Comparison of ENCODE assay signal across 7 cellular contexts in the genomic region with DNA sequence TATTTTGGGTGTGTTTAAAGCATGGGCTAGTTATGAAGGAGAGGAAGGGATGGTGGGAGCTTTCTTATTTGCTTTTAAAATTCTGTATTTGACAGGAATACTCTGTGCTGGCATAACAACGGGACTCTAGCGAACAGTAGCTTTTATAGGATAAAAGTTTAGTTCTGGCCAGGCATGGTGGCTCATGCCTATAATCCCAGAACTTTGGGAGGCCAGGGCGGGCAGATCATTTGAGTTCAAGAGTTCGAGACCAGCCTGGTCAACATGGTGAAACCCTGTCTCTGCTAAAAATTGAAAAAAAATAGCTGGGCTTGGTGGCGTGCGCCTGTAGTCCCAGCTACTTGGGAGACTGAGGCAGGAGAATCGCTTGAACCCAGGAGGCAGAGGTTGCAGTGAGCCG.
DNase-seq lines count a peak whose midpoint lies in the region; ATAC-seq and TF ChIP-seq lines count a peak whose summit lies in the region.
"Not testable (repeated sequence)": the region's sequence is repeated elsewhere in the genome, so short reads cannot be mapped to it uniquely, and the experiment has no call there.

No MANE protein-coding gene starts in this region.

- H3K79me2 ChIP-seq in PC-3 (ENCODE audit: low read length); trophoblast cell (ENCODE audit: control insufficient read depth, insufficient read depth, low read length, poor library complexity): not testable (repeated sequence)

- not testable (repeated sequence) for H3K9me3 ChIP-seq in PC-3 (ENCODE audit: low read length); ascending aorta; colonic mucosa; right atrium auricular region; trophoblast cell (ENCODE audit: insufficient read depth, low read depth, low read length); subcutaneous abdominal adipose tissue (ENCODE audit: control insufficient read depth in 5 of 5, low read length in 5 of 5); tibial artery

- not testable (repeated sequence) for H4K8ac ChIP-seq in trophoblast cell (ENCODE audit: low read depth, low read length)

- H4K20me1 ChIP-seq in PC-3 (ENCODE audit: low read length), result not testable (repeated sequence)

- not testable (repeated sequence) for H3K18ac ChIP-seq in trophoblast cell (ENCODE audit: low read length)

- WGBS in trophoblast cell (ENCODE audit: extremely low coverage, insufficient coverage, insufficient read length), result no CpG with 5 or more reads among the region's 8 CpGs

- not testable (repeated sequence) for H2AFZ ChIP-seq in PC-3 (ENCODE audit: low read length); trophoblast cell (ENCODE audit: insufficient read depth, low read length, poor library complexity)

- not testable (repeated sequence) for H3K27me3 ChIP-seq in PC-3 (ENCODE audit: low read length); ascending aorta; colonic mucosa; right atrium auricular region; trophoblast cell (ENCODE audit: insufficient read depth, low read length); subcutaneous abdominal adipose tissue (ENCODE audit: control insufficient read depth in 5 of 5, insufficient read depth in 4 of 5, low read length in 5 of 5); tibial artery

- H3K79me1 ChIP-seq in trophoblast cell (ENCODE audit: low read length), result not testable (repeated sequence)

- not testable (repeated sequence) for H3K4me3 ChIP-seq in PC-3 (ENCODE audit: low read length); ascending aorta; colonic mucosa; right atrium auricular region; trophoblast cell (ENCODE audit: low read depth, low read length); subcutaneous abdominal adipose tissue (ENCODE audit: low read depth in 1 of 5, low read length in 5 of 5); tibial artery

- H3K4me2 ChIP-seq in PC-3 (ENCODE audit: low read length); trophoblast cell (ENCODE audit: low read length): not testable (repeated sequence)

- not testable (repeated sequence) for H2AK5ac ChIP-seq in trophoblast cell (ENCODE audit: low read length)

- ATAC-seq in PC-3, result not testable (repeated sequence)

- peak overlapping the region; percentile 30 for H4K91ac ChIP-seq in trophoblast cell (ENCODE audit: low read depth, low read length)

- not testable (repeated sequence) for TF ChIP-seq CTCF in PC-3 (conservative IDR thresholded peaks at IDR 0.05; ENCODE audit: low read depth, low read length); ascending aorta (IDR thresholded peaks at IDR 0.05); colonic mucosa (IDR thresholded peaks at IDR 0.05); right atrium auricular region (IDR thresholded peaks at IDR 0.05); tibial artery (IDR thresholded peaks at IDR 0.05)

- BruUV-seq in PC-3 (replicated peaks; lab: Mats Ljungman, UMichigan), result not testable (repeated sequence)

- POLR2A ChIA-PET in PC-3 (lab: Charles Lee; ENCODE audit: unreplicated experiment), result not testable (repeated sequence)

- not testable (repeated sequence) for H2BK12ac ChIP-seq in trophoblast cell (ENCODE audit: low read length)

- H3K4me1 ChIP-seq in PC-3 (ENCODE audit: insufficient read depth, low read length), result peaks cover 29% of the 10 kb centered on the region
- H3K4me1 ChIP-seq in ascending aorta, result peaks cover 2 to 16% of the 10 kb centered on the region in 2 donors
- not testable (repeated sequence) for H3K4me1 ChIP-seq in colonic mucosa; right atrium auricular region; trophoblast cell (ENCODE audit: control insufficient read depth in 1 of 2, insufficient read depth in 2 of 2, low read length in 2 of 2)
- peaks cover 4 to 17% (median 13%) of the 10 kb centered on the region in 5 donors for H3K4me1 ChIP-seq in subcutaneous abdominal adipose tissue (ENCODE audit: control insufficient read depth in 5 of 5, insufficient read depth in 5 of 5, low read length in 5 of 5)
- peaks cover 0 to 28% (median 17%) of the 10 kb centered on the region in 4 donors for H3K4me1 ChIP-seq in tibial artery

- H3K9ac ChIP-seq in PC-3 (ENCODE audit: low read length); colonic mucosa (ENCODE audit: low read depth in 2 of 2, low read length in 2 of 2); trophoblast cell (ENCODE audit: low read length); subcutaneous abdominal adipose tissue (ENCODE audit: low read length in 5 of 5): not testable (repeated sequence)

- H3K23ac ChIP-seq in trophoblast cell (ENCODE audit: low read length), result not testable (repeated sequence)

- H3K27ac ChIP-seq in PC-3 (ENCODE audit: low read length) (0 out of 2 replicates have a peak overlapping the region, but pooled peaks have one; percentile 23), ascending aorta (peak overlapping the region; percentile 8 to 52), colonic mucosa (peak overlapping the region; percentile 6), right atrium auricular region (peak overlapping the region; percentile 17 to 19), subcutaneous abdominal adipose tissue (ENCODE audit: low read depth, low read length) (peak overlapping the region; percentile 54), tibial artery (peak overlapping the region; percentile 51 to 58)
- not testable (repeated sequence) for H3K27ac ChIP-seq in trophoblast cell (ENCODE audit: low read depth, low read length)

- CTCF ChIA-PET in PC-3 (lab: Charles Lee), result not testable (repeated sequence)

- H3K9me2 ChIP-seq in PC-3 (replicated peaks; ENCODE audit: low read length), result not testable (repeated sequence)

- intact Hi-C loops in PC-3 (cut with micrococcal nuclease), result loop anchor here (2.0 kb wide), 1 partner anchor 15 kb away; no protein-coding TSS in a partner anchor
- intact Hi-C loops in ascending aorta (cut with DNase I); colonic mucosa (cut with DNase I); tibial artery (cut with DNase I; ENCODE audit: low total_unique reads): not testable (repeated sequence)

- DNase-seq in PC-3; ascending aorta (ENCODE audit: low spot score in 2 of 2); colonic mucosa; right atrium auricular region (ENCODE audit: low spot score); trophoblast cell; tibial artery: not testable (repeated sequence)

- not testable (repeated sequence) for H3K36me3 ChIP-seq in PC-3 (ENCODE audit: low read depth, low read length); ascending aorta; colonic mucosa; right atrium auricular region; trophoblast cell (ENCODE audit: control insufficient read depth in 1 of 2, insufficient read depth in 2 of 2, low read length in 2 of 2); subcutaneous abdominal adipose tissue (ENCODE audit: control insufficient read depth in 5 of 5, insufficient read depth in 5 of 5, low read length in 5 of 5); tibial artery

- not testable (repeated sequence) for H3F3A ChIP-seq in PC-3 (ENCODE audit: low read length, unreplicated experiment)

- not testable (repeated sequence) for H2BK5ac ChIP-seq in trophoblast cell (ENCODE audit: low read depth, low read length, poor library complexity)

- H3K14ac ChIP-seq in trophoblast cell (ENCODE audit: low read length), result not testable (repeated sequence)

- not testable (repeated sequence) for H2BK120ac ChIP-seq in trophoblast cell (ENCODE audit: insufficient read depth, low read length, poor library complexity)

- H4K12ac ChIP-seq in trophoblast cell (ENCODE audit: low read depth, low read length), result not testable (repeated sequence)

- not testable (repeated sequence) for H3K4ac ChIP-seq in trophoblast cell (ENCODE audit: low read depth, low read length)
